Comparison of ENCODE assay signal across 8 cellular contexts in the genomic region with DNA sequence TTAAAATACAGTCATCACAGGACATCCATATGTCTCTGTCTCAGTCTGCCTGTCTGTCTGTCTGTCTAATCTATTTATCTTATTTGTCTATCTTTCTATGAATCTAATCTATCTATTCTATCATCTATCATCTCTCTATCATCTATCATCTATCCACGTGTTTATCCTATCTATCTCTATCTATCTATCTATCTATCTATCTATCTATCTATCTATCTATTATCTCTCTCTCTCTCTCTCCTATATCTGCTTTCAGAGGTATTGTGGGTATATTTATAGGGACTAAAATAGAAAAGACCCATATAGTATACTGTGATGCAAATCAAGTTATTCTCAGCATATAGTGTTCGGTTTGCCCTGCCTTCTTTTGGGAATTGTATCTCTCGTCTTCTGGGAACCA.
"Had no signal": no experiment of that assay in that cellular context is flagged by ENCODE, and none has a peak within 500 bp of the region (broad histone marks: within the 10 kb centered on the region; RNA-seq: fewer than 3 reads in every experiment).

No MANE protein-coding gene starts in this region.

- H3K4me2 ChIP-seq: KMS-11 had no signal

- H3K27ac ChIP-seq: HL-60, KMS-11 had no signal

- FAIRE-seq: H54 had no signal

- DNase-seq: GOT3, H9, HCEC 1CT, IMR-90, KBM-7 had no signal

- H3K9ac ChIP-seq: KMS-11 had no signal

- H3K4me3 Mint-ChIP-seq: H9 had no signal
